8 cellular contexts compared by ENCODE assay signal in genomic region chr2:167293172-167293781, GRCh38. TPM values are rescaled to one million over a fixed set of nuclear protein-coding genes. Genes with fewer than 3 reads are reported as not detected.
DNase-seq lines count a peak whose midpoint lies in the region; ATAC-seq and TF ChIP-seq lines count a peak whose summit lies in the region.

No MANE protein-coding gene starts in this region.

- H3K27ac Mint-ChIP-seq in central memory CD8-positive, alpha-beta T cell (ENCODE audit: low read depth): no peak overlapping the region
- H3K27ac Mint-ChIP-seq in stimulated activated naive CD8-positive, alpha-beta T cell treated with anti-CD3 and anti-CD28 coated beads, Interleukin-15, Interleukin-2, amounts not matched to agents 100 ng/mL and 50 ng/mL, for 24 hours: no peak overlapping the region

- no peak for TF ChIP-seq CTCF in HCT116 (IDR thresholded peaks at IDR 0.05 in 2 of 3, conservative IDR thresholded peaks at IDR 0.05 in 1 of 3; ENCODE audit: borderline replicate concordance in 1 of 3, insufficient read depth in 1 of 3, low read depth in 2 of 3, low read length in 2 of 3)

- no peaks in the 10 kb centered on the region for H3K9me3 Mint-ChIP-seq in central memory CD8-positive, alpha-beta T cell
- peaks cover 3% of the 10 kb centered on the region for H3K9me3 Mint-ChIP-seq in stimulated activated naive CD8-positive, alpha-beta T cell treated with anti-CD3 and anti-CD28 coated beads, Interleukin-15, Interleukin-2, amounts not matched to agents 100 ng/mL and 50 ng/mL, for 24 hours

- RAD21 ChIA-PET in HCT116 (lab: Charles Lee; ENCODE audit: low non-redundant PET in 1 of 2, low total read pairs in 2 of 2, uncharacterized antibody in 2 of 2, unreplicated experiment in 2 of 2): no interaction called here

- peak overlapping the region; percentile 85 for H3K4me2 ChIP-seq in HCT116 (ENCODE audit: low read length)

- no peak for TF ChIP-seq POLR2A in HCT116 (IDR thresholded peaks at IDR 0.05; ENCODE audit: borderline replicate concordance, extremely low read depth, insufficient read depth, insufficient read length)

- no peaks in the 10 kb centered on the region for H3K36me3 ChIP-seq in HCT116 (ENCODE audit: control insufficient read depth in 1 of 2, insufficient read depth in 2 of 2, low read length in 2 of 2)

- H3K4me3 Mint-ChIP-seq in central memory CD8-positive, alpha-beta T cell: peak overlapping the region; percentile 77
- peak overlapping the region; percentile 62 for H3K4me3 Mint-ChIP-seq in stimulated activated naive CD8-positive, alpha-beta T cell treated with anti-CD3 and anti-CD28 coated beads, Interleukin-15, Interleukin-2, amounts not matched to agents 100 ng/mL and 50 ng/mL, for 24 hours

- intact Hi-C loops in HCT116 (cut with micrococcal nuclease): no loop called here
- intact Hi-C loops in left colon (cut with DNase I, micrococcal nuclease): no loop called here

- POLR2A ChIA-PET in HCT116 (lab: Charles Lee): no interaction called here

- H3K36me3 Mint-ChIP-seq in central memory CD8-positive, alpha-beta T cell (ENCODE audit: insufficient read depth): peaks cover 2% of the 10 kb centered on the region
- no peaks in the 10 kb centered on the region for H3K36me3 Mint-ChIP-seq in stimulated activated naive CD8-positive, alpha-beta T cell treated with anti-CD3 and anti-CD28 coated beads, Interleukin-15, Interleukin-2, amounts not matched to agents 100 ng/mL and 50 ng/mL, for 24 hours (ENCODE audit: low read depth)

- peaks cover 0 to 12% of the 10 kb centered on the region in 2 experiments; a peak in 1 of 4 replicates for H3K4me1 ChIP-seq in HCT116 (ENCODE audit: control insufficient read depth in 1 of 2, insufficient read depth in 2 of 2, low read length in 2 of 2)

- H3K27me3 Mint-ChIP-seq in central memory CD8-positive, alpha-beta T cell: peaks cover 35% of the 10 kb centered on the region
- H3K27me3 Mint-ChIP-seq in stimulated activated naive CD8-positive, alpha-beta T cell treated with anti-CD3 and anti-CD28 coated beads, Interleukin-15, Interleukin-2, amounts not matched to agents 100 ng/mL and 50 ng/mL, for 24 hours: peaks cover 62% of the 10 kb centered on the region

- no peak overlapping the region for H2AFZ ChIP-seq in HCT116 (ENCODE audit: low read depth, low read length, poor library complexity, severe bottlenecking)

- no TSS peak for BruUV-seq in HCT116 (replicated peaks; lab: Mats Ljungman, UMichigan)

- no peaks in the 10 kb centered on the region for H3K9me2 ChIP-seq in HCT116 (ENCODE audit: insufficient read depth)

- CTCF ChIA-PET in HCT116 (lab: Charles Lee): no interaction called here

- H3K9ac ChIP-seq in HCT116 (ENCODE audit: low read length): no peak overlapping the region

- no peak overlapping the region for H3K27ac ChIP-seq in HCT116 (ENCODE audit: low read depth, low read length)

- ATAC-seq in HCT116 (peak; percentile 16; the same call in 1 of the 2 replicates), left colon (peak; percentile 40)
- ATAC-seq in central memory CD8-positive, alpha-beta T cell (replicated peaks; ENCODE audit: extremely low read depth, poor library complexity, severe bottlenecking): no peak

- no peaks in the 10 kb centered on the region for H3K79me2 ChIP-seq in HCT116 (ENCODE audit: insufficient read depth, low read length)

- peak; percentile 33 to 40 for DNase-seq in NCI-H524 (lab: John Stamatoyannopoulos, UW)
- no peak for DNase-seq in NCI-H524 treated with DMSO at 0.1 percent for 48 hours (lab: John Stamatoyannopoulos, UW)
- no peak for DNase-seq in HCT116 (ENCODE audit: low read depth, low spot score)
- DNase-seq in NCI-H2227 (lab: John Stamatoyannopoulos, UW; ENCODE audit: unreplicated experiment): peak; percentile 73
- no peak for DNase-seq in central memory CD8-positive, alpha-beta T cell (ENCODE audit: low spot score in 2 of 2)
- peak; percentile 33 to 44 for DNase-seq in left colon
- no peak for DNase-seq in NOMO-1 (lab: John Stamatoyannopoulos, UW; ENCODE audit: unreplicated experiment in 2 of 2)

- H3K9me3 ChIP-seq in HCT116 (ENCODE audit: control insufficient read depth in 1 of 2, insufficient read depth in 1 of 2, low read depth in 1 of 2, low read length in 2 of 2): no peaks in the 10 kb centered on the region

- no peaks in the 10 kb centered on the region for H4K20me1 ChIP-seq in HCT116 (ENCODE audit: insufficient read depth)

- peaks cover 6% of the 10 kb centered on the region; the same call in 1 of the 2 replicates for H3K27me3 ChIP-seq in HCT116 (ENCODE audit: insufficient read depth, low read length)

- no peak for TF ChIP-seq RAD21 in HCT116 (IDR thresholded peaks at IDR 0.05; ENCODE audit: low read depth)

- peaks cover 14% of the 10 kb centered on the region for H3K4me1 Mint-ChIP-seq in central memory CD8-positive, alpha-beta T cell
- peaks cover 15% of the 10 kb centered on the region for H3K4me1 Mint-ChIP-seq in stimulated activated naive CD8-positive, alpha-beta T cell treated with anti-CD3 and anti-CD28 coated beads, Interleukin-15, Interleukin-2, amounts not matched to agents 100 ng/mL and 50 ng/mL, for 24 hours (ENCODE audit: low read depth)

- H3K4me3 ChIP-seq in HCT116 (replicated peaks in 1 of 2; ENCODE audit: low read depth in 1 of 2, low read length in 2 of 2): peak overlapping the region; percentile 28 to 59

TF ChIP-seq in HCT116, 20 proteins besides CTCF, POLR2A, EP300 and RAD21:
- TF ChIP-seq FOSL1 (IDR thresholded peaks at IDR 0.05; ENCODE audit: low read depth): no peak

RNA-seq across cellular contexts. Expression of gene B3GALT1, which starts 0.5 kb away (rescaled TPM):
- total RNA-seq in HCT116 (2021; ENCODE audit: unreplicated experiment): 0.30 TPM
- polyA plus RNA-seq in HCT116 (2012): 0.04 and 0.05 TPM in 2 replicates
- total RNA-seq in left colon: 10 to 100 TPM; 15.6 to 17.2 TPM

Comparison
In these comparisons a context has a peak if more than half of its experiments do, and no peak if none do; other contexts are left out.
1. DNase-seq: peak in NCI-H524 (2 of 2), NCI-H2227 (single experiment) and left colon (2 of 2); none in NCI-H524 treated with DMSO at 0.1 percent for 48 hours (single experiment), HCT116 (single experiment), central memory CD8-positive, alpha-beta T cell (0 of 2) and NOMO-1 (0 of 2).
2. RNA of gene B3GALT1, which starts 0.5 kb away (total RNA-seq): 15.6 to 17.2 TPM in left colon; 0.30 TPM in HCT116 (single experiment); every median in the first group is over 10 times any median in the second.